In the genomic region with DNA sequence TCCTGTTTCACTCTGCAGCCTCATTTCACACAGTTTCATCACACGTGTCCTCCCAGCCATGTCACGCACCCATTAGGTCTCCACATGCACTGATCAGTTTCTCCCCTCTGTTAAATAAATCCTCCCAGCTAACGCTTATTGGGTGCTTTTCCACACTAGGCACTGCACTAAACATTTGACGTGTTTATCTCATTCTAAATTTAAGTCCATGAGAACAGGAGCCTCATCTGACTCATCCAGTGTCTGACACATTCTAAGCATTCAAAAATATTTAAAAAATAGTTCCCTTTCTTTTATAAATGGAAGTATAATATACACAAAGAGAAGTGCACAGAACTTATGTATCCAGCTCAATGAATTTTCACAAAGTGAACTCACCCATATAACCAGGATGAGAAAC, we compare ENCODE assay signal across 19 cellular contexts. TPM values are rescaled to one million over a fixed set of nuclear protein-coding genes. Genes with fewer than 3 reads are reported as not detected.
DNase-seq lines count a peak whose midpoint lies in the region; ATAC-seq and TF ChIP-seq lines count a peak whose summit lies in the region.
"Had no signal": no experiment of that assay in that cellular context is flagged by ENCODE, and none has a peak within 500 bp of the region (broad histone marks: within the 10 kb centered on the region; RNA-seq: fewer than 3 reads in every experiment).

No MANE protein-coding gene starts in this region.

- no peak overlapping the region for H3K4me2 ChIP-seq in PC-9

- WGBS in transverse colon (ENCODE audit: low coverage in 1 of 2), 2 donors, result 74 to 75% methylated on average over 4 of the region's 4 CpGs
- 87 to 92% (median 89%) methylated on average over 4 of the region's 4 CpGs for WGBS in psoas muscle, 3 donors

- CTCF ChIA-PET in PC-9 (lab: Charles Lee), result no interaction called here

- ATAC-seq in Right ventricle myocardium inferior, result peak; percentile 13
- no peak for ATAC-seq in GM21447 (IDR thresholded peaks at IDR 0.05; ENCODE audit: unreplicated experiment)
- no peak for ATAC-seq in psoas muscle
- ATAC-seq: right lobe of liver had no signal

- intact Hi-C loops in Right ventricle myocardium inferior (cut with DNase I) (no loop called here), left ventricle myocardium inferior (cut with micrococcal nuclease) (no loop called here), colonic mucosa (cut with DNase I) (no loop called here), transverse colon (cut with DNase I; ENCODE audit: low total_unique reads) (no loop called here), psoas muscle (cut with DNase I) (no loop called here), PC-9 (cut with micrococcal nuclease; ENCODE audit: unreplicated experiment) (no loop called here)

- H4K20me1 ChIP-seq in PC-9 (ENCODE audit: insufficient read depth), result no peaks in the 10 kb centered on the region

- H3K27me3 ChIP-seq in left ventricle myocardium inferior (ENCODE audit: low read depth) (no peaks in the 10 kb centered on the region), colonic mucosa (no peaks in the 10 kb centered on the region), transverse colon (no peaks in the 10 kb centered on the region), psoas muscle (ENCODE audit: insufficient read depth in 3 of 3, low read length in 2 of 3) (no peaks in the 10 kb centered on the region), PC-9 (ENCODE audit: insufficient read depth, low read depth) (no peaks in the 10 kb centered on the region)
- H3K27me3 ChIP-seq: right lobe of liver had no signal

- H3K9me3 ChIP-seq in left ventricle myocardium inferior (replicated peaks), result peaks cover 6% of the 10 kb centered on the region
- H3K9me3 ChIP-seq in colonic mucosa, result no peaks in the 10 kb centered on the region
- H3K9me3 ChIP-seq in transverse colon, result no peaks in the 10 kb centered on the region
- H3K9me3 ChIP-seq in psoas muscle, result no peaks in the 10 kb centered on the region
- no peaks in the 10 kb centered on the region for H3K9me3 ChIP-seq in PC-9 (ENCODE audit: insufficient read depth, low read depth)
- H3K9me3 ChIP-seq: right lobe of liver had no signal

- H3F3A ChIP-seq in PC-9 (ENCODE audit: insufficient read depth, low read depth), result no peaks in the 10 kb centered on the region

- H3K79me2 ChIP-seq in PC-9 (ENCODE audit: low read depth), result no peaks in the 10 kb centered on the region

- H3K4me1 ChIP-seq in left ventricle myocardium inferior (peaks cover 8% of the 10 kb centered on the region), colonic mucosa (no peaks in the 10 kb centered on the region), transverse colon (peaks cover 0 to 3% (median 1%) of the 10 kb centered on the region in 4 donors), psoas muscle (no peaks in the 10 kb centered on the region), PC-9 (replicated peaks; ENCODE audit: insufficient read depth) (no peaks in the 10 kb centered on the region)
- H3K4me1 ChIP-seq: right lobe of liver had no signal

- DNase-seq in Right ventricle myocardium inferior (ENCODE audit: missing footprints), result no peak
- DNase-seq in left ventricle myocardium inferior, result no peak
- DNase-seq in colonic mucosa, result peak; percentile 6
- DNase-seq in hepatic stellate cell (ENCODE audit: low spot score), result peak; percentile 80
- DNase-seq in transverse colon, result no peak
- no peak for DNase-seq in psoas muscle
- no peak for DNase-seq in PC-9
- DNase-seq: 8988T; activated CD4-positive, alpha-beta T cell treated with anti-CD3 and anti-CD28 coated beads, Interleukin-2, amount 10 ng/mL, durations not matched to agents 7 days and 5 days; activated CD8-positive, alpha-beta memory T cell treated with anti-CD3 and anti-CD28 coated beads, Interleukin-2, amount 50 U/mL, for 4 hours; activated effector memory CD4-positive, alpha-beta T cell treated with anti-CD3 and anti-CD28 coated beads, Interleukin-2, amount 50 U/mL, for 16 hours; amygdala; C1 segment of cervical spinal cord; DMS 273 treated with DMSO at 0.1 percent for 48 hours; NCI-H524 treated with DMSO at 0.1 percent for 48 hours; right lobe of liver; stimulated activated naive CD4-positive, alpha-beta T cell treated with Interleukin-2 at 50 U/mL for 16 hours had no signal

- no peak for TF ChIP-seq POLR2A in transverse colon (IDR thresholded peaks at IDR 0.05)

- in situ Hi-C loops in transverse colon (cut with MboI; ENCODE audit: low pct_ligation_motif_present in 1 of 4, low pct_unique_long_range_greater_than_20kb in 1 of 4, low sequenced_read_pairs in 3 of 4), result loop anchor here in 1 of 4 donors (25.0 kb wide), 1 partner anchor 323 kb away; no protein-coding TSS in a partner anchor

- no peak overlapping the region for H3K4me3 ChIP-seq in left ventricle myocardium inferior
- no peak overlapping the region for H3K4me3 ChIP-seq in colonic mucosa
- H3K4me3 ChIP-seq in transverse colon, result no peak overlapping the region
- H3K4me3 ChIP-seq in psoas muscle, result no peak overlapping the region
- H3K4me3 ChIP-seq in PC-9, result no peak overlapping the region
- H3K4me3 ChIP-seq: right lobe of liver had no signal

- no peak overlapping the region for H3K9ac ChIP-seq in colonic mucosa (ENCODE audit: low read depth in 2 of 2, low read length in 2 of 2)

- BruUV-seq in PC-9 (replicated peaks; lab: Mats Ljungman, UMichigan), result no TSS peak

- TF ChIP-seq EP300 in transverse colon (IDR thresholded peaks at IDR 0.05; ENCODE audit: low read depth), result no peak

- TF ChIP-seq CTCF in left ventricle myocardium inferior (IDR thresholded peaks at IDR 0.05; ENCODE audit: borderline replicate concordance) (no peak), colonic mucosa (IDR thresholded peaks at IDR 0.05) (no peak), transverse colon (IDR thresholded peaks at IDR 0.05) (no peak), psoas muscle (IDR thresholded peaks at IDR 0.05) (no peak), PC-9 (conservative IDR thresholded peaks at IDR 0.05) (no peak)

- H3K9me2 ChIP-seq in PC-9 (ENCODE audit: insufficient read depth), result no peaks in the 10 kb centered on the region

- H2AFZ ChIP-seq in PC-9, result no peak overlapping the region

- POLR2A ChIA-PET in PC-9 (lab: Charles Lee; ENCODE audit: unreplicated experiment), result no interaction called here

- peaks cover 30% of the 10 kb centered on the region for H3K36me3 ChIP-seq in left ventricle myocardium inferior
- H3K36me3 ChIP-seq in colonic mucosa, result no peaks in the 10 kb centered on the region
- H3K36me3 ChIP-seq in transverse colon, result no peaks in the 10 kb centered on the region
- H3K36me3 ChIP-seq in psoas muscle (ENCODE audit: insufficient read depth in 1 of 2, low read depth in 1 of 2), result peaks cover 0 to 14% of the 10 kb centered on the region in 2 donors
- H3K36me3 ChIP-seq in PC-9 (ENCODE audit: low read depth), result no peaks in the 10 kb centered on the region
- H3K36me3 ChIP-seq: right lobe of liver had no signal

- H3K27ac ChIP-seq in left ventricle myocardium inferior (replicated peaks), result no peak overlapping the region
- no peak overlapping the region for H3K27ac ChIP-seq in colonic mucosa
- peak overlapping the region in 3 of 4 donors; percentile 11 to 56 (median 49) for H3K27ac ChIP-seq in transverse colon
- H3K27ac ChIP-seq in psoas muscle, result no peak overlapping the region
- H3K27ac ChIP-seq in PC-9, result no peak overlapping the region
- H3K27ac ChIP-seq: right lobe of liver had no signal

RNA-seq across cellular contexts. Expression of a gene that starts 14.6 kb away (rescaled TPM):
- total RNA-seq in Right ventricle myocardium inferior (63.4 TPM), left ventricle myocardium inferior (64.2 TPM), colonic mucosa (10 to 100 TPM; 22.3 to 35.8 TPM), transverse colon (100 to 1,000 TPM in 1 of 4 donors, 10 to 100 TPM in 3; 27.7 to 112 (median 71.7) TPM), psoas muscle (10 to 100 TPM in 2 of 4 donors, 1 to 10 TPM in 2; 3.8 to 15.6 (median 9.2) TPM), PC-9 (2021) (6.3 and 7.6 TPM in 2 replicates)
- polyA plus RNA-seq in psoas muscle, result 1 to 10 TPM; 1.5 to 5.3 (median 2.6) TPM
- total RNA-seq: activated CD4-positive, alpha-beta T cell treated with anti-CD3 and anti-CD28 coated beads, Interleukin-2, amount 10 ng/mL, durations not matched to agents 7 days and 5 days; HepG2 had no signal

Comparison
In these comparisons a context has a peak if more than half of its experiments do, and no peak if none do; other contexts are left out.
1. DNase-seq: peak in colonic mucosa (single experiment) and hepatic stellate cell (single experiment); none in Right ventricle myocardium inferior (single experiment), left ventricle myocardium inferior (single experiment), transverse colon (single experiment), psoas muscle (0 of 2) and PC-9 (0 of 2).
2. H3K27ac ChIP-seq: peak in transverse colon (3 of 4); none in left ventricle myocardium inferior (single experiment), colonic mucosa (single experiment), psoas muscle (single experiment) and PC-9 (single experiment).